9 cellular contexts compared by ENCODE assay signal in the genomic region with DNA sequence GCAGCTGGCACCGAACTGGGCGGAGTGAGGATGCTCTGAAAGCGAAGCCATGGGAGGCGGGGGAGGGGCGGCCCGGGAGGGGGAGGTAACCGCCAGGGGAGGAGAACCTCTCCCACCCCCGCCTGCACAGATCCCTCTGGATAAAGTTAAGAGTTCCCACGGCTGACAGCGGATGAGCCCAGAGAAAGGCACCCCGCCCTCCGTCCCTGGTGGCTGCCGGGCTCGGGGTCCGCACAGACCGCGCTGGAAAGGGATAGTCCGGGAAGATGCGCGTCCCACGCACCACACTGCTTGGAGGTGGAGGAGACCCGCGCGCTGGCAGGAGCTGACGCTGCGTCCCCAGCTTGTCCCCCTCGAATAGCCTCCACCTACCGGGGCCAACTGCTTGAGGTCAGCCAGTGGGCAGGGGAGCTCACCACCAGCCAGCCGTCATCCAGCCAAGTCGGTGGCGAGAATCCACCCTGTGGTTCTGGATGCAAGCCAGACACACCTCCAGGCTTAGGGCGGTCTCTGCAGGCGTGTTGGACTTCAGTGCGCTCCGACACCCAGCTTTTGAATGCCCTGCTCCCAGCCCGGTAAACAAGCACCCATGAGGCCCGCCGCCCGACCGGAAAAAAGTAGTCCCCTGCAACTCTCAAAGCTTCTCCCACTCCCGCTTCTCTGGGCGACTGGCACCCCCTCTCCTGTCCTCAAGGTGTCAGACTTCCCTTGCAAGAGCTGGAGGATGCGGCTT. TPM values are rescaled to one million over a fixed set of nuclear protein-coding genes. Genes with fewer than 3 reads are reported as not detected.
DNase-seq lines count a peak whose midpoint lies in the region; ATAC-seq and TF ChIP-seq lines count a peak whose summit lies in the region.
"Had no signal": no experiment of that assay in that cellular context is flagged by ENCODE, and none has a peak within 500 bp of the region (broad histone marks: within the 10 kb centered on the region; RNA-seq: fewer than 3 reads in every experiment).

A gene (minus strand): TSS at position 17 of the 733 bp plus-strand sequence. CDS start 86,439 bp downstream, outside the sequence.

- DNase-seq in NCI-H1417 (lab: John Stamatoyannopoulos, UW) = peak; percentile 50 to 78 (median 59)
- no peak for DNase-seq in NCI-H1417 treated with DMSO at 0.1 percent for 48 hours (lab: John Stamatoyannopoulos, UW)
- peak; percentile 49 for DNase-seq in NCI-H345 treated with DMSO at 0.1 percent for 48 hours (lab: John Stamatoyannopoulos, UW; ENCODE audit: unreplicated experiment)
- peak; percentile 90 for DNase-seq in chondrocyte (ENCODE audit: low spot score)
- peak; percentile 32 to 60 for DNase-seq in left lung
- DNase-seq in CD1c-positive myeloid dendritic cell (ENCODE audit: extremely low spot score) = no peak

- peak within 1 kb of the TSS; percentile 92 for H3K4me3 Mint-ChIP-seq in chondrocyte (ENCODE audit: unreplicated experiment)

- TF ChIP-seq CTCF in chondrocyte (IDR thresholded peaks at IDR 0.05) (peak; percentile 81), left lung (IDR thresholded peaks at IDR 0.05) (no peak)

- peak within 1 kb of the TSS; percentile 74 for H3K27ac Mint-ChIP-seq in chondrocyte (ENCODE audit: unreplicated experiment)

- H3K9ac ChIP-seq in subcutaneous abdominal adipose tissue (ENCODE audit: low read length in 5 of 5) = no peak within 1 kb of the TSS
- H3K9ac ChIP-seq: BLaER1 had no signal

- no peaks in the 10 kb centered on the region for H3K4me1 ChIP-seq in left lung
- H3K4me1 ChIP-seq in subcutaneous abdominal adipose tissue (ENCODE audit: control insufficient read depth in 5 of 5, insufficient read depth in 5 of 5, low read length in 5 of 5) = peaks cover 0 to 19% (median 17%) of the 10 kb centered on the region in 5 donors
- H3K4me1 ChIP-seq: BLaER1 had no signal

- H3K27me3 Mint-ChIP-seq in chondrocyte (ENCODE audit: low read depth) = no peaks in the 10 kb centered on the region

- intact Hi-C loops in left lung (cut with DNase I) = no loop called here

- peak within 1 kb of the TSS; percentile 20 to 29 for H3K4me3 ChIP-seq in left lung
- H3K4me3 ChIP-seq in subcutaneous abdominal adipose tissue (ENCODE audit: low read depth in 1 of 5, low read length in 5 of 5) = peak within 1 kb of the TSS; percentile 38 to 66 (median 59)
- H3K4me3 ChIP-seq: BLaER1 had no signal

- ATAC-seq in left lung (peak; percentile 68), HG03521 (IDR thresholded peaks at IDR 0.05; ENCODE audit: unreplicated experiment) (no peak)

- H3K27me3 ChIP-seq in left lung (peaks cover 21 to 38% of the 10 kb centered on the region in 2 donors), subcutaneous abdominal adipose tissue (ENCODE audit: control insufficient read depth in 5 of 5, insufficient read depth in 4 of 5, low read length in 5 of 5) (peaks cover 15 to 21% (median 17%) of the 10 kb centered on the region in 5 donors)
- H3K27me3 ChIP-seq: BLaER1 had no signal

- H3K9me3 Mint-ChIP-seq in chondrocyte (ENCODE audit: low read depth) = no peaks in the 10 kb centered on the region

- H3K36me3 Mint-ChIP-seq in chondrocyte (ENCODE audit: low read depth) = no peaks in the 10 kb centered on the region

- H3K27ac ChIP-seq in left lung = peak within 1 kb of the TSS in 1 of 2 donors; percentile 21
- H3K27ac ChIP-seq in subcutaneous abdominal adipose tissue (ENCODE audit: low read depth, low read length) = peak within 1 kb of the TSS; percentile 20
- H3K27ac ChIP-seq: BLaER1 had no signal

- H3K36me3 ChIP-seq in left lung (no peaks in the 10 kb centered on the region), subcutaneous abdominal adipose tissue (ENCODE audit: control insufficient read depth in 5 of 5, insufficient read depth in 5 of 5, low read length in 5 of 5) (no peaks in the 10 kb centered on the region)

- H3K9me3 ChIP-seq in left lung = no peaks in the 10 kb centered on the region
- no peaks in the 10 kb centered on the region for H3K9me3 ChIP-seq in subcutaneous abdominal adipose tissue (ENCODE audit: control insufficient read depth in 5 of 5, low read length in 5 of 5)

- H3K4me1 Mint-ChIP-seq in chondrocyte (ENCODE audit: low read depth) = peaks cover 29% of the 10 kb centered on the region

RNA-seq across cellular contexts. Expression of the gene that starts here (rescaled TPM):
- total RNA-seq in chondrocyte = 2.3 to 3.2 TPM (median 3.0 TPM) in 3 replicates
- total RNA-seq in left lung = 1 to 10 TPM in 1 of 2 donors, under 1 TPM in 1; 0.76 to 2.1 TPM

Comparison
In these comparisons a context has a peak if more than half of its experiments do, and no peak if none do; other contexts are left out.
1. DNase-seq: peak in NCI-H1417 (3 of 3), NCI-H345 treated with DMSO at 0.1 percent for 48 hours (single experiment), chondrocyte (single experiment) and left lung (2 of 2); none in NCI-H1417 treated with DMSO at 0.1 percent for 48 hours (single experiment) and CD1c-positive myeloid dendritic cell (single experiment).